Comparison of ENCODE assay signal across 9 cellular contexts in the genomic region with DNA sequence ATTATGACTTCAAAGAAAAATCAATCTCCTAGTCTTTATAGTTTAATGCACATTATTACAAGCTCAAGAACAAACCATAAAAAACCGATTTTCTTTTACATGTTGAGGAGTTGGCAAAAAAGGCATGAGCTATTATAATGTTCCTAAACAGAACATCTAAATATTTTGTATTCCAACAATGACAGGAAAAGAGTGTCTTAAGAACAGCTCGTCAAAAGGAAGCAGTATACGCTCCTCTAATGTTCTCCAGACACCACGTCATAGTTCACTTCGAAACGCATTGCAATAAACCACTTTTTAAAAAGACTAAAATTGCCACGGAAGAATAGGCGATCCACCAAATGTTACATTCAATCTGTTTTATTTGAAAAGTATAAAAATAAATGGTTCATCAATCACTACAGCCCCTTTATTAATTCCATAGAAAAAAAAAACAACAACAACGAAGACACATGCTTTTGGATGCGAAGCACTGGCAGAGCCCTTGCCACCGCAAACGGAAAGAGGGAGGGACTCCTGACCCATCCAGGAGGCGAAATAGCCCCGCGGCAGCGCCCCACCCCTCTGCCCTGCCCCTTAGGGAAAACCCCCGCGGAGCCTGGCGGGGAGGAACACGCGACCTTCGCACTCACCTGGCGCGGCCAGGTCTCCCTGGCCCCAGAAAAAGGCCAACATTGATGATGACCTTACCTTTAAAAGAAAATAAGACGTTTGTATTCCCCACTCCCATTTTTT. TPM values are rescaled to one million over a fixed set of nuclear protein-coding genes. Genes with fewer than 3 reads are reported as not detected.
A peak's percentile ranks its signal among the peaks of the same experiment; 100 is the strongest.
DNase-seq lines count a peak whose midpoint lies in the region; ATAC-seq and TF ChIP-seq lines count a peak whose summit lies in the region.
"Had no signal": no experiment of that assay in that cellular context is flagged by ENCODE, and none has a peak within 500 bp of the region (broad histone marks: within the 10 kb centered on the region; RNA-seq: fewer than 3 reads in every experiment).

No MANE protein-coding gene starts in this region.

- CTCF ChIA-PET in activated CD8-positive, alpha-beta memory T cell treated with anti-CD3 and anti-CD28 coated beads, Interleukin-2, amount 10 ng/mL, durations not matched to agents 7 days and 5 days (lab: Charles Lee), result interaction anchor here (1.0 kb wide), 1 partner anchor 86 kb away, joined by 5 read pairs; no protein-coding TSS in a partner anchor

- H3K36me3 ChIP-seq in fibroblast of lung (ENCODE audit: control insufficient read depth, insufficient read depth, low read length), result no peaks in the 10 kb centered on the region
- H3K36me3 ChIP-seq in mucosa of stomach (ENCODE audit: control insufficient read depth, insufficient read depth, low read length), result no peaks in the 10 kb centered on the region
- H3K36me3 ChIP-seq in tibial nerve, result no peaks in the 10 kb centered on the region

- H3K27ac Mint-ChIP-seq in activated CD8-positive, alpha-beta memory T cell treated with anti-CD3 and anti-CD28 coated beads, Interleukin-2, amount 10 ng/mL, durations not matched to agents 7 days and 5 days, result peak overlapping the region; percentile 51

- no peaks in the 10 kb centered on the region for H3K9me3 ChIP-seq in fibroblast of lung (ENCODE audit: control insufficient read depth, insufficient read depth, low read depth, low read length)
- no peaks in the 10 kb centered on the region for H3K9me3 ChIP-seq in mucosa of stomach (ENCODE audit: control insufficient read depth, low read length)
- H3K9me3 ChIP-seq in tibial nerve, result no peaks in the 10 kb centered on the region

- H3K9me3 Mint-ChIP-seq in activated CD8-positive, alpha-beta memory T cell treated with anti-CD3 and anti-CD28 coated beads, Interleukin-2, amount 10 ng/mL, durations not matched to agents 7 days and 5 days (ENCODE audit: low read depth), result no peaks in the 10 kb centered on the region

- WGBS in tibial nerve, 2 donors, result 29 to 33% methylated on average over 25 of the region's 25 CpGs

- H3K4me1 ChIP-seq in fibroblast of lung (ENCODE audit: control insufficient read depth, extremely low read depth, insufficient read depth, low read length) (peaks cover 9% of the 10 kb centered on the region), mucosa of stomach (ENCODE audit: control insufficient read depth, insufficient read depth, low read length) (peaks cover 53% of the 10 kb centered on the region), tibial nerve (peaks cover 0 to 38% (median 18%) of the 10 kb centered on the region in 4 donors)

- TF ChIP-seq POLR2A in tibial nerve (IDR thresholded peaks at IDR 0.05), result no peak

- H3K4me3 ChIP-seq in fibroblast of lung (replicated peaks in 1 of 4; ENCODE audit: control extremely low read depth in 1 of 4, insufficient read depth in 1 of 4, low read depth in 3 of 4, low read length in 4 of 4) (peak overlapping the region; percentile 15 to 52 (median 32)), mucosa of stomach (ENCODE audit: low read length) (peak overlapping the region; percentile 10), tibial nerve (peak overlapping the region in 3 of 4 donors; percentile 19 to 42 (median 25))

- H3K4me3 Mint-ChIP-seq in activated CD8-positive, alpha-beta memory T cell treated with anti-CD3 and anti-CD28 coated beads, Interleukin-2, amount 10 ng/mL, durations not matched to agents 7 days and 5 days, result no peak overlapping the region

- peak overlapping the region; percentile 83 for H3K4me2 ChIP-seq in fibroblast of lung (ENCODE audit: extremely low read depth, insufficient read depth, low read length)

- no peak for DNase-seq in activated CD8-positive, alpha-beta memory T cell treated with anti-CD3 and anti-CD28 coated beads, Interleukin-2, amount 10 ng/mL, durations not matched to agents 7 days and 5 days
- no peak for DNase-seq in activated CD8-positive, alpha-beta memory T cell treated with anti-CD3 and anti-CD28 coated beads, Interleukin-2, amount 50 U/mL, for 48 hours
- peak in 1 of 2 donors; percentile 42 for DNase-seq in fibroblast of lung (ENCODE audit: low read depth in 2 of 2)
- DNase-seq in tibial nerve (ENCODE audit: low spot score in 2 of 2), result no peak
- DNase-seq in LoVo (ENCODE audit: low spot score), result no peak
- no peak for DNase-seq in amygdala (lab: John Stamatoyannopoulos, UW)
- no peak for DNase-seq in stimulated activated CD4-positive, alpha-beta T cell treated with anti-CD3 and anti-CD28 coated beads, Interleukin-2, amount 100 ng/mL, for 24 hours
- DNase-seq: amniotic stem cell had no signal

- H2AFZ ChIP-seq in fibroblast of lung (ENCODE audit: low read length), result no peak overlapping the region

- H3K4me1 Mint-ChIP-seq in activated CD8-positive, alpha-beta memory T cell treated with anti-CD3 and anti-CD28 coated beads, Interleukin-2, amount 10 ng/mL, durations not matched to agents 7 days and 5 days, result peaks cover 57% of the 10 kb centered on the region

- no peak for ATAC-seq in activated CD8-positive, alpha-beta memory T cell treated with anti-CD3 and anti-CD28 coated beads, Interleukin-2, amount 10 ng/mL, durations not matched to agents 7 days and 5 days

- H3K27me3 Mint-ChIP-seq in activated CD8-positive, alpha-beta memory T cell treated with anti-CD3 and anti-CD28 coated beads, Interleukin-2, amount 10 ng/mL, durations not matched to agents 7 days and 5 days, result no peaks in the 10 kb centered on the region

- H3K27ac ChIP-seq in fibroblast of lung (ENCODE audit: insufficient read depth, low read length), result no peak overlapping the region
- H3K27ac ChIP-seq in tibial nerve, result peak overlapping the region in 2 of 4 donors; percentile 49 to 58

- H4K20me1 ChIP-seq in fibroblast of lung (ENCODE audit: control insufficient read depth, extremely low read depth, insufficient read depth, low read length), result no peaks in the 10 kb centered on the region

- no peaks in the 10 kb centered on the region for H3K79me2 ChIP-seq in fibroblast of lung (ENCODE audit: control insufficient read depth, insufficient read depth, low read length)

- TF ChIP-seq EP300 in tibial nerve (IDR thresholded peaks at IDR 0.05), result peak in 1 of 2 donors; percentile 12

- no peak for TF ChIP-seq CTCF in fibroblast of lung (conservative IDR thresholded peaks at IDR 0.05 in 1 of 2, IDR thresholded peaks at IDR 0.05 in 1 of 2; ENCODE audit: low read depth in 1 of 2, low read length in 2 of 2)
- TF ChIP-seq CTCF in tibial nerve (IDR thresholded peaks at IDR 0.05), result peak in 1 of 5 experiments; percentile 5

- H3K27me3 ChIP-seq in fibroblast of lung (ENCODE audit: control insufficient read depth, insufficient read depth, low read length) (no peaks in the 10 kb centered on the region), mucosa of stomach (ENCODE audit: control insufficient read depth, insufficient read depth, low read length) (no peaks in the 10 kb centered on the region), tibial nerve (no peaks in the 10 kb centered on the region)

- H3K36me3 Mint-ChIP-seq in activated CD8-positive, alpha-beta memory T cell treated with anti-CD3 and anti-CD28 coated beads, Interleukin-2, amount 10 ng/mL, durations not matched to agents 7 days and 5 days, result peaks cover 58% of the 10 kb centered on the region

- H3K9ac ChIP-seq in fibroblast of lung (ENCODE audit: insufficient read depth, low read length) (peak overlapping the region; percentile 24), mucosa of stomach (ENCODE audit: low read length) (no peak overlapping the region)

RNA-seq across cellular contexts. Expression of a gene that starts 45.8 kb away (rescaled TPM):
- 100 to 1,000 TPM in 1 of 2 experiments, 10 to 100 TPM in 1; 94.7 to 101 TPM for total RNA-seq in activated CD8-positive, alpha-beta memory T cell treated with anti-CD3 and anti-CD28 coated beads, Interleukin-2, amount 10 ng/mL, durations not matched to agents 7 days and 5 days
- 3.6 and 7.2 TPM in 2 replicates for total RNA-seq in fibroblast of lung
- 2.3 and 2.4 TPM in 2 replicates for polyA plus RNA-seq in fibroblast of lung
- 1.9 and 2.0 TPM in 2 replicates for polyA plus RNA-seq in fibroblast of lung (2012)
- 2.6 and 3.3 TPM in 2 replicates for polyA minus RNA-seq in fibroblast of lung (ENCODE audit: low replicate concordance)
- total RNA-seq in tibial nerve, result 1,000 to 10,000 TPM in 3 of 4 donors, 100 to 1,000 TPM in 1; 831 to 1,485 (median 1,405) TPM

Comparison
In these comparisons a context has a peak if more than half of its experiments do, and no peak if none do; other contexts are left out.
1. RNA of a gene that starts 45.8 kb away (total RNA-seq): 831 to 1,485 TPM in tibial nerve and 94.7 to 101 TPM in activated CD8-positive, alpha-beta memory T cell treated with anti-CD3 and anti-CD28 coated beads, Interleukin-2, amount 10 ng/mL, durations not matched to agents 7 days and 5 days; 3.6 to 7.2 TPM in fibroblast of lung; every median in the first group is over 10 times any median in the second.
2. Peak in every context shown above with its lines, with median percentiles within 50 percentile points of each other: H3K4me3 ChIP-seq.